ENCODE assay signal across 8 cellular contexts in genomic region chr5:142326480-142326938, GRCh38. TPM values are rescaled to one million over a fixed set of nuclear protein-coding genes. Genes with fewer than 3 reads are reported as not detected.
DNase-seq lines count a peak whose midpoint lies in the region; TF ChIP-seq lines count a peak whose summit lies in the region.

No MANE protein-coding gene starts in this region.

- H3K4me3 ChIP-seq in HFF-Myc (replicated peaks; ENCODE audit: low read depth, low read length) (peak overlapping the region; percentile 98), iPS-15b (ENCODE audit: low read depth, low read length) (peak overlapping the region; percentile 88), smooth muscle cell (peak overlapping the region; percentile 90)
- no peak overlapping the region for H3K4me3 ChIP-seq in CD4-positive, alpha-beta memory T cell (ENCODE audit: low read length in 2 of 2)

- peaks cover 34% of the 10 kb centered on the region for H3F3A ChIP-seq in smooth muscle cell (ENCODE audit: low read depth)

- WGBS in smooth muscle cell (ENCODE audit: low lambda C conversion rate): 12% methylated on average over 8 of the region's 8 CpGs

- intact Hi-C loops in posterior cingulate gyrus (cut with DNase I): loop anchor here (10.0 kb wide), 2 partner anchors 172 to 218 kb away; no protein-coding TSS in a partner anchor
- intact Hi-C loops in CD4-positive, alpha-beta memory T cell (cut with micrococcal nuclease): loop anchor here (10.0 kb wide), 1 partner anchor 172 kb away; no protein-coding TSS in a partner anchor

- H3K9ac ChIP-seq in iPS-15b (ENCODE audit: low read depth, low read length): peak overlapping the region; percentile 97
- H3K9ac ChIP-seq in smooth muscle cell (ENCODE audit: low read depth): peak overlapping the region; percentile 77

- H3K9me3 ChIP-seq in iPS-15b (ENCODE audit: control insufficient read depth, insufficient read depth, low read length) (no peaks in the 10 kb centered on the region), smooth muscle cell (replicated peaks; ENCODE audit: low read depth) (no peaks in the 10 kb centered on the region)
- H3K9me3 ChIP-seq in CD4-positive, alpha-beta memory T cell (ENCODE audit: control insufficient read depth in 1 of 2, low read length in 2 of 2): no peaks in the 10 kb centered on the region

- H3K4me1 Mint-ChIP-seq in activated naive CD8-positive, alpha-beta T cell treated with anti-CD3 and anti-CD28 coated beads for 36 hours: peaks cover 25% of the 10 kb centered on the region
- peaks cover 9 to 30% (median 20%) of the 10 kb centered on the region in 4 donors for H3K4me1 Mint-ChIP-seq in CD4-positive, alpha-beta memory T cell

- no peaks in the 10 kb centered on the region for H3K36me3 Mint-ChIP-seq in activated naive CD8-positive, alpha-beta T cell treated with anti-CD3 and anti-CD28 coated beads for 36 hours
- H3K36me3 Mint-ChIP-seq in CD4-positive, alpha-beta memory T cell: no peaks in the 10 kb centered on the region

- peak overlapping the region; percentile 26 for H2AFZ ChIP-seq in smooth muscle cell (ENCODE audit: low read depth)

- CTCF ChIA-PET in CD4-positive, alpha-beta memory T cell (lab: Charles Lee; ENCODE audit: partially characterized antibody): interaction anchor here (1.0 to 1.4 kb wide), 3 partner anchors 106 to 261 kb away, joined by 3 to 4 read pairs (median 3); no protein-coding TSS in a partner anchor

- no peak for DNase-seq in HFF-Myc (ENCODE audit: extremely low read depth, low read depth)
- DNase-seq in activated naive CD8-positive, alpha-beta T cell treated with anti-CD3 and anti-CD28 coated beads for 36 hours: no peak
- DNase-seq in smooth muscle cell (lab: John Stamatoyannopoulos, UW; ENCODE audit: unreplicated experiment): no peak
- DNase-seq in NK-92 treated with Interleukin-12 subunit alpha and Interleukin-12 subunit beta, amount 100 ng/mL, for 24 hours (lab: John Stamatoyannopoulos, UW): no peak
- DNase-seq in NCI-H446 (lab: John Stamatoyannopoulos, UW): no peak
- DNase-seq in posterior cingulate gyrus: no peak
- no peak for DNase-seq in CD4-positive, alpha-beta memory T cell

- POLR2A ChIA-PET in CD4-positive, alpha-beta memory T cell (lab: Charles Lee; ENCODE audit: partially characterized antibody): no interaction called here

- TF ChIP-seq CTCF in HFF-Myc (IDR thresholded peaks at IDR 0.05; ENCODE audit: low read depth, low read length, missing control alignments) (no peak), smooth muscle cell (IDR thresholded peaks at IDR 0.05; ENCODE audit: borderline replicate concordance, insufficient read depth, poor library complexity, severe bottlenecking) (no peak)

- H3K27me3 Mint-ChIP-seq in activated naive CD8-positive, alpha-beta T cell treated with anti-CD3 and anti-CD28 coated beads for 36 hours: peaks cover 70% of the 10 kb centered on the region
- peaks cover 22 to 36% of the 10 kb centered on the region in 2 donors for H3K27me3 Mint-ChIP-seq in CD4-positive, alpha-beta memory T cell

- no peaks in the 10 kb centered on the region for H3K9me3 Mint-ChIP-seq in activated naive CD8-positive, alpha-beta T cell treated with anti-CD3 and anti-CD28 coated beads for 36 hours
- no peaks in the 10 kb centered on the region for H3K9me3 Mint-ChIP-seq in CD4-positive, alpha-beta memory T cell

- no peak overlapping the region for H3K27ac Mint-ChIP-seq in activated naive CD8-positive, alpha-beta T cell treated with anti-CD3 and anti-CD28 coated beads for 36 hours
- peak overlapping the region in 2 of 7 donors; percentile 36 to 64 for H3K27ac Mint-ChIP-seq in CD4-positive, alpha-beta memory T cell

- peaks cover 5% of the 10 kb centered on the region for H3K27me3 ChIP-seq in iPS-15b (ENCODE audit: control insufficient read depth, insufficient read depth, low read length)
- H3K27me3 ChIP-seq in smooth muscle cell (ENCODE audit: low read depth): no peaks in the 10 kb centered on the region
- peaks cover 15% of the 10 kb centered on the region for H3K27me3 ChIP-seq in CD4-positive, alpha-beta memory T cell (ENCODE audit: insufficient read depth, low read length)

- H3K4me3 Mint-ChIP-seq in activated naive CD8-positive, alpha-beta T cell treated with anti-CD3 and anti-CD28 coated beads for 36 hours: peak overlapping the region; percentile 86
- H3K4me3 Mint-ChIP-seq in CD4-positive, alpha-beta memory T cell: peak overlapping the region in 4 of 8 donors; percentile 23 to 95 (median 42)

- H4K20me1 ChIP-seq in smooth muscle cell (ENCODE audit: low read depth): peaks cover 32% of the 10 kb centered on the region

- peaks cover 20% of the 10 kb centered on the region for H3K4me1 ChIP-seq in iPS-15b (ENCODE audit: control insufficient read depth, insufficient read depth, low read length)
- peaks cover 25% of the 10 kb centered on the region for H3K4me1 ChIP-seq in smooth muscle cell (ENCODE audit: low read depth)
- H3K4me1 ChIP-seq in CD4-positive, alpha-beta memory T cell (ENCODE audit: insufficient read depth, low read length): peaks cover 29% of the 10 kb centered on the region

- peaks cover 11% of the 10 kb centered on the region for H3K36me3 ChIP-seq in iPS-15b (ENCODE audit: control insufficient read depth, insufficient read depth, low read length)
- no peaks in the 10 kb centered on the region for H3K36me3 ChIP-seq in smooth muscle cell (ENCODE audit: low read depth)
- H3K36me3 ChIP-seq in CD4-positive, alpha-beta memory T cell (ENCODE audit: insufficient read depth, low read length): no peaks in the 10 kb centered on the region

- peak overlapping the region; percentile 97 for H3K4me2 ChIP-seq in smooth muscle cell

- peaks cover 58% of the 10 kb centered on the region for H3K79me2 ChIP-seq in smooth muscle cell (ENCODE audit: low read depth)

- peak overlapping the region; percentile 94 for H3K27ac ChIP-seq in smooth muscle cell (ENCODE audit: low read depth)
- H3K27ac ChIP-seq in CD4-positive, alpha-beta memory T cell (ENCODE audit: low read depth, low read length): no peak overlapping the region

RNA-seq across cellular contexts. Expression of gene SPRY4, which starts 1.7 kb away (rescaled TPM):
- total RNA-seq in activated naive CD8-positive, alpha-beta T cell treated with anti-CD3 and anti-CD28 coated beads for 36 hours: 1 to 10 TPM in 1 of 2 experiments, under 1 TPM in 1; 0.91 to 1.4 TPM
- total RNA-seq in smooth muscle cell: 62.7 and 74.2 TPM in 2 replicates
- polyA plus RNA-seq in smooth muscle cell: 47.4 and 49.3 TPM in 2 replicates
- not detected for total RNA-seq in CD4-positive, alpha-beta memory T cell
- not detected for polyA plus RNA-seq in CD4-positive, alpha-beta memory T cell

Comparison
In these comparisons a context has a peak if more than half of its experiments do, and no peak if none do; other contexts are left out.
1. H3K4me3 ChIP-seq: peak in HFF-Myc (single experiment), iPS-15b (single experiment) and smooth muscle cell (single experiment); none in CD4-positive, alpha-beta memory T cell (0 of 2).
2. RNA of gene SPRY4, which starts 1.7 kb away (total RNA-seq): 62.7 to 74.2 TPM in smooth muscle cell; 0.91 to 1.4 TPM in activated naive CD8-positive, alpha-beta T cell treated with anti-CD3 and anti-CD28 coated beads for 36 hours and not detected in CD4-positive, alpha-beta memory T cell; every median in the first group is over 10 times any median in the second.